Comparison of ENCODE assay signal across 8 cellular contexts in genomic region chr3:119676771-119677640, GRCh38. TPM values are rescaled to one million over a fixed set of nuclear protein-coding genes. Genes with fewer than 3 reads are reported as not detected.
A peak's percentile ranks its signal among the peaks of the same experiment; 100 is the strongest.
DNase-seq lines count a peak whose midpoint lies in the region; ATAC-seq and TF ChIP-seq lines count a peak whose summit lies in the region.

Gene COX17 (minus strand): TSS chr3:119677406. CDS start chr3:119677310, 96 bp downstream.

- peaks cover 28% of the 10 kb centered on the region for H3K4me1 Mint-ChIP-seq in activated B cell treated with CpG ODN at 0.5 μM for 24 hours

- TF ChIP-seq POLR2A in GM18951 (IDR thresholded peaks at IDR 0.05; ENCODE audit: extremely low read depth, insufficient read depth, insufficient read length): peak; percentile 74
- peak in 2 of 3 donors; percentile 17 to 66 for TF ChIP-seq POLR2A in spleen (IDR thresholded peaks at IDR 0.05)

- peaks cover 49% of the 10 kb centered on the region for H3K36me3 Mint-ChIP-seq in activated B cell treated with CpG ODN at 0.5 μM for 24 hours (ENCODE audit: low read depth)

- peak within 1 kb of the TSS; percentile 98 for H3K27ac Mint-ChIP-seq in activated B cell treated with CpG ODN at 0.5 μM for 24 hours

- DNase-seq in AG04450 (ENCODE audit: low read depth, low spot score) (peak; percentile 89), NCI-H345 (lab: John Stamatoyannopoulos, UW) (peak; percentile 93), activated B cell treated with CpG ODN at 0.5 μM for 24 hours (peak; percentile 87), caudate nucleus (lab: John Stamatoyannopoulos, UW) (peak; percentile 39 to 97 (median 87)), inferior parietal cortex (ENCODE audit: extremely low spot score) (peak; percentile 98), spleen (peak; percentile 97)

- H3K4me1 ChIP-seq in spleen: peaks cover 12 to 55% (median 30%) of the 10 kb centered on the region in 6 donors

- peaks cover 0 to 34% (median 29%) of the 10 kb centered on the region in 6 donors for H3K36me3 ChIP-seq in spleen

- peak within 1 kb of the TSS; percentile 96 for H3K4me3 Mint-ChIP-seq in activated B cell treated with CpG ODN at 0.5 μM for 24 hours

- H3K27me3 ChIP-seq in AG04450 (ENCODE audit: control insufficient read depth, insufficient read depth, low read length) (no peaks in the 10 kb centered on the region), spleen (replicated peaks in 1 of 7) (no peaks in the 10 kb centered on the region)

- POLR2A ChIA-PET in AG04450 (lab: Yijun Ruan, JAX) (interaction anchor here (0.8 to 1.5 kb wide), 2 partner anchors 147 to 209 kb away, joined by 3 to 6 read pairs; no protein-coding TSS in a partner anchor), activated B cell treated with CpG ODN at 0.5 μM for 24 hours (lab: Charles Lee) (interaction anchor here (0.5 to 2.8 kb wide), 32 partner anchors 12 to 214 kb away, joined by 3 to 28 read pairs (median 4); partner anchors contain the start of genes ADPRH, CD80, POGLUT1 and TIMMDC1)

- intact Hi-C loops in activated B cell treated with CpG ODN at 0.5 μM for 24 hours (cut with micrococcal nuclease) (loop anchor here (1.0 to 5.0 kb wide), 13 partner anchors 12 to 1065 kb away; partner anchors contain the start of genes GTF2E1, RABL3, TIMMDC1 and TMEM39A), spleen (cut with DNase I; ENCODE audit: low total_unique reads) (no loop called here)

- ATAC-seq in HG03196 (IDR thresholded peaks at IDR 0.05; ENCODE audit: unreplicated experiment): peak; percentile 86
- ATAC-seq in activated B cell treated with CpG ODN at 0.5 μM for 24 hours (ENCODE audit: low read depth): peak; percentile 83

- peak within 1 kb of the TSS; percentile 53 for H3K27ac ChIP-seq in AG04450 (ENCODE audit: low read depth, low read length)
- H3K27ac ChIP-seq in caudate nucleus (ENCODE audit: low read depth, low read length): peak within 1 kb of the TSS; percentile 87
- peak within 1 kb of the TSS; percentile 69 to 99 (median 96) for H3K27ac ChIP-seq in spleen

- H3K9me3 ChIP-seq in AG04450 (ENCODE audit: control insufficient read depth, insufficient read depth, low read length): no peaks in the 10 kb centered on the region
- H3K9me3 ChIP-seq in spleen: no peaks in the 10 kb centered on the region

- TF ChIP-seq CTCF in AG04450 (IDR thresholded peaks at IDR 0.05; ENCODE audit: low read depth, low read length): no peak
- no peak for TF ChIP-seq CTCF in activated B cell treated with CpG ODN at 0.5 μM for 24 hours (IDR thresholded peaks at IDR 0.05)
- TF ChIP-seq CTCF in spleen (IDR thresholded peaks at IDR 0.05 in 8 of 11, conservative IDR thresholded peaks at IDR 0.05 in 3 of 11): peak in 1 of 11 experiments; percentile 6

- no peaks in the 10 kb centered on the region for H3K9me3 Mint-ChIP-seq in activated B cell treated with CpG ODN at 0.5 μM for 24 hours

- 0 to 1% (median 1%) methylated on average over 37 to 53 of the region's 54 CpGs for WGBS in spleen, 5 donors

- CTCF ChIA-PET in AG04450 (lab: Charles Lee) (interaction anchor here (0.6 to 2.1 kb wide), 6 partner anchors 13 to 794 kb away, joined by 3 to 5 read pairs (median 3); no protein-coding TSS in a partner anchor), activated B cell treated with CpG ODN at 0.5 μM for 24 hours (lab: Charles Lee) (interaction anchor here (1.4 to 2.0 kb wide), 4 partner anchors 49 to 152 kb away, joined by 3 to 8 read pairs (median 4); partner anchors contain the start of gene CD80)

- in situ Hi-C loops in GM18951 (cut with MboI; ENCODE audit: low sequenced_read_pairs, unreplicated experiment): loop anchor here (25.0 kb wide), 3 partner anchors 390 to 790 kb away; partner anchors contain the start of genes ARHGAP31 and TEX55

- H3K4me3 ChIP-seq in AG04450 (ENCODE audit: low read depth, low read length) (peak within 1 kb of the TSS; percentile 60), spleen (peak within 1 kb of the TSS; percentile 52 to 85 (median 70))

- H3K27me3 Mint-ChIP-seq in activated B cell treated with CpG ODN at 0.5 μM for 24 hours: no peaks in the 10 kb centered on the region

RNA-seq across cellular contexts. Expression of gene COX17, which starts in this region (rescaled TPM):
- 19.2 and 20.0 TPM in 2 replicates for polyA plus RNA-seq in AG04450 (2011; rRNA removed)
- polyA minus RNA-seq in AG04450 (2011; rRNA and poly(A)+ RNA removed): 5.2 and 5.6 TPM in 2 replicates
- total RNA-seq in activated B cell treated with CpG ODN at 0.5 μM for 24 hours: 58.8 and 58.9 TPM in 2 replicates
- total RNA-seq in spleen: 10 to 100 TPM; 30.4 to 58.5 (median 38.4) TPM
- polyA plus RNA-seq in spleen: 100 to 1,000 TPM in 2 of 3 donors, 10 to 100 TPM in 1; 97.4 to 136 (median 115) TPM

Comparison
In these comparisons a context has a peak if more than half of its experiments do, and no peak if none do; other contexts are left out.
1. Peak in every context shown above with its lines: DNase-seq, ATAC-seq, H3K4me3 ChIP-seq and H3K27ac ChIP-seq.